In genomic region chr4:80091688-80092087, GRCh38 we compare ENCODE assay signal across 22 cellular contexts. TPM values are rescaled to one million over a fixed set of nuclear protein-coding genes. Genes with fewer than 3 reads are reported as not detected.
DNase-seq lines count a peak whose midpoint lies in the region; ATAC-seq, FAIRE-seq and TF ChIP-seq lines count a peak whose summit lies in the region.
"Had no signal": no experiment of that assay in that cellular context is flagged by ENCODE, and none has a peak within 500 bp of the region (broad histone marks: within the 10 kb centered on the region; RNA-seq: fewer than 3 reads in every experiment).

No MANE protein-coding gene starts in this region.

- no peak overlapping the region for H3K23ac ChIP-seq in IMR-90 (ENCODE audit: low read depth, low read length)

- H3K9me1 ChIP-seq in IMR-90 (ENCODE audit: insufficient read depth, low read length), result no peaks in the 10 kb centered on the region
- no peaks in the 10 kb centered on the region for H3K9me1 ChIP-seq in K562 (ENCODE audit: control insufficient read depth, insufficient read depth, low read length)

- no peak for FAIRE-seq in HepG2 (lab: Jason Lieb, UNC)
- FAIRE-seq in K562 (lab: Jason Lieb, UNC), result no peak
- FAIRE-seq: A204.1, GM12878, GM12892, GM19239 had no signal

- TF ChIP-seq CTCF in HepG2 (CRISPR knock-in tag; IDR thresholded peaks at IDR 0.05) (no peak), right lobe of liver (IDR thresholded peaks at IDR 0.05) (no peak), IMR-90 (conservative IDR thresholded peaks at IDR 0.05; ENCODE audit: low read depth, low read length) (no peak), K562 (IDR thresholded peaks at IDR 0.05 in 2 of 3, conservative IDR thresholded peaks at IDR 0.05 in 1 of 3; ENCODE audit: insufficient read depth in 2 of 3, low read depth in 1 of 3, low read length in 3 of 3) (no peak)

- in situ Hi-C loops in HepG2 (cut with HindIII; ENCODE audit: extremely low pct_ligation_motif_present, low pct_unique_long_range_greater_than_20kb) (no loop called here), IMR-90 (cut with MboI; ENCODE audit: low sequenced_read_pairs) (no loop called here), K562 (cut with MboI) (no loop called here)

- H3K79me1 ChIP-seq in IMR-90 (ENCODE audit: low read depth in 1 of 2, low read length in 2 of 2), result no peaks in the 10 kb centered on the region

- POLR2A ChIA-PET in HepG2 (lab: Yijun Ruan, JAX), result no interaction called here
- POLR2A ChIA-PET in IMR-90 (lab: Charles Lee; ENCODE audit: unreplicated experiment), result no interaction called here
- POLR2A ChIA-PET in K562 (lab: Yijun Ruan, JAX), result no interaction called here

- H4K5ac ChIP-seq in IMR-90 (ENCODE audit: low read depth, low read length), result no peak overlapping the region

- intact Hi-C loops in HepG2 (cut with micrococcal nuclease; ENCODE audit: unreplicated experiment), result no loop called here
- intact Hi-C loops in right lobe of liver (cut with DNase I), result no loop called here
- intact Hi-C loops in IMR-90 (cut with micrococcal nuclease), result no loop called here
- intact Hi-C loops in K562 (cut with micrococcal nuclease), result no loop called here

- H3K18ac ChIP-seq in IMR-90 (ENCODE audit: low read depth, low read length), result no peak overlapping the region

- TF ChIP-seq RAD21 in HepG2 (CRISPR knock-in tag; IDR thresholded peaks at IDR 0.05), result no peak
- no peak for TF ChIP-seq RAD21 in IMR-90 (IDR thresholded peaks at IDR 0.05; ENCODE audit: low read length)
- no peak for TF ChIP-seq RAD21 in K562 (CRISPR knock-in tag; conservative IDR thresholded peaks at IDR 0.05 in 1 of 2, IDR thresholded peaks at IDR 0.05 in 1 of 2)

- H3K4me2 ChIP-seq in HepG2 (ENCODE audit: low read depth, low read length) (no peak overlapping the region), IMR-90 (ENCODE audit: low read depth, low read length) (no peak overlapping the region), K562 (ENCODE audit: insufficient read depth, low read length) (no peak overlapping the region)
- H3K4me2 ChIP-seq: BLaER1 treated with 17β-estradiol and CSF1 and Interleukin-3, amounts not matched to agents 10 nM and 100 nM had no signal

- no peak overlapping the region for H2BK5ac ChIP-seq in IMR-90 (ENCODE audit: low read depth, low read length, poor library complexity, severe bottlenecking)

- no peak overlapping the region for H3K56ac ChIP-seq in IMR-90 (ENCODE audit: extremely low read depth, insufficient read depth, low read length)

- CTCF ChIA-PET in HepG2 (lab: Yijun Ruan, JAX; ENCODE audit: low intra/inter-chr PET ratio, low total read pairs) (no interaction called here), IMR-90 (lab: Yijun Ruan, JAX) (interaction anchor here (1.8 kb wide), 1 partner anchor 10 kb away, joined by 5 read pairs; no protein-coding TSS in a partner anchor), K562 (lab: Yijun Ruan, JAX; ENCODE audit: low intra/inter-chr PET ratio) (no interaction called here)

- H2AK5ac ChIP-seq in IMR-90 (ENCODE audit: low read depth, low read length), result no peak overlapping the region

- no peak overlapping the region for H2BK20ac ChIP-seq in IMR-90 (ENCODE audit: low read depth, low read length)

- H3K14ac ChIP-seq in IMR-90 (replicated peaks; ENCODE audit: low read depth, low read length), result no peak overlapping the region

- H3K4ac ChIP-seq in IMR-90 (ENCODE audit: low read depth, low read length), result no peak overlapping the region

- TF ChIP-seq POLR2A in HepG2 (IDR thresholded peaks at IDR 0.05; ENCODE audit: insufficient read depth in 1 of 2, low read depth in 2 of 2, low read length in 2 of 2), result no peak
- no peak for TF ChIP-seq POLR2A in right lobe of liver (IDR thresholded peaks at IDR 0.05)
- TF ChIP-seq POLR2A in IMR-90 (IDR thresholded peaks at IDR 0.05; ENCODE audit: low read depth, low read length), result no peak
- no peak for TF ChIP-seq POLR2A in K562 (conservative IDR thresholded peaks at IDR 0.05)
- TF ChIP-seq POLR2A in GM18505 (IDR thresholded peaks at IDR 0.05; ENCODE audit: borderline replicate concordance, extremely low read depth, insufficient read depth, insufficient read length), result no peak

- H3K9ac ChIP-seq in HepG2 (ENCODE audit: insufficient read depth, low read depth, low read length) (no peak overlapping the region), IMR-90 (ENCODE audit: low read depth, low read length) (no peak overlapping the region), K562 (ENCODE audit: insufficient read depth in 1 of 2, low read depth in 2 of 2, low read length in 2 of 2) (no peak overlapping the region)
- H3K9ac ChIP-seq: BLaER1 treated with 17β-estradiol and CSF1 and Interleukin-3, amounts not matched to agents 10 nM and 100 nM had no signal

- DNase-seq in HepG2 (ENCODE audit: low spot score) (no peak), right lobe of liver (no peak), IMR-90 (no peak), K562 (ENCODE audit: extremely low read depth in 1 of 4, low spot score in 3 of 4) (no peak), medulla oblongata (ENCODE audit: extremely low spot score) (no peak)
- DNase-seq: 8988T; AML-193; CD4-positive, alpha-beta T cell; CD8-positive, alpha-beta T cell; DMS 273 treated with DMSO at 0.1 percent for 48 hours; DMS153; DMS53; DMS79; DND-41; GDM1 had no signal

- no peaks in the 10 kb centered on the region for H4K20me1 ChIP-seq in HepG2 (ENCODE audit: insufficient read depth, low read length)
- H4K20me1 ChIP-seq in IMR-90 (ENCODE audit: insufficient read depth, low read length), result no peaks in the 10 kb centered on the region
- H4K20me1 ChIP-seq in K562 (replicated peaks; ENCODE audit: control insufficient read depth, insufficient read depth, low read length), result no peaks in the 10 kb centered on the region
- H4K20me1 ChIP-seq: BLaER1 treated with 17β-estradiol and CSF1 and Interleukin-3, amounts not matched to agents 10 nM and 100 nM had no signal

- no peaks in the 10 kb centered on the region for H3K4me1 ChIP-seq in HepG2 (ENCODE audit: insufficient read depth, low read length)
- H3K4me1 ChIP-seq in right lobe of liver, result no peaks in the 10 kb centered on the region
- H3K4me1 ChIP-seq in IMR-90 (ENCODE audit: control insufficient read depth, insufficient read depth, low read length), result peaks cover 2% of the 10 kb centered on the region; the same call in 1 of the 2 replicates
- peaks cover 0 to 8% of the 10 kb centered on the region in 2 experiments; a peak in 3 of 5 replicates for H3K4me1 ChIP-seq in K562 (replicated peaks in 1 of 2; ENCODE audit: control insufficient read depth in 2 of 2, insufficient read depth in 2 of 2, low read length in 2 of 2)
- H3K4me1 ChIP-seq: BLaER1 treated with 17β-estradiol and CSF1 and Interleukin-3, amounts not matched to agents 10 nM and 100 nM had no signal

- no peak overlapping the region for H4K8ac ChIP-seq in IMR-90 (ENCODE audit: low read depth in 2 of 2, low read length in 2 of 2)

- H2BK15ac ChIP-seq in IMR-90 (ENCODE audit: low read depth, low read length), result no peak overlapping the region

- dilution Hi-C loops in IMR-90 (cut with HindIII; ENCODE audit: low sequenced_read_pairs, unreplicated experiment), result no loop called here

- H4K91ac ChIP-seq in IMR-90 (ENCODE audit: insufficient read depth, low read depth, low read length), result no peak overlapping the region

- H2AK9ac ChIP-seq in IMR-90 (replicated peaks; ENCODE audit: low read depth, low read length, poor library complexity), result no peak overlapping the region

- WGBS in HepG2 (ENCODE audit: low lambda C conversion rate), result 0% methylated on average over 2 of the region's 2 CpGs
- WGBS in right lobe of liver (ENCODE audit: insufficient coverage, low coverage, low lambda C conversion rate, missing lambda C conversion rate), result 70% methylated on average over 2 of the region's 2 CpGs
- WGBS in IMR-90 (ENCODE audit: extremely low coverage in 2 of 2, insufficient read length in 1 of 2), 2 experiments, result no CpG with 5 or more reads among the region's 2 CpGs
- 100% methylated on average over 2 of the region's 2 CpGs for WGBS in K562 (ENCODE audit: insufficient coverage, low coverage, missing lambda C conversion rate)

- no peaks in the 10 kb centered on the region for H3K79me2 ChIP-seq in HepG2 (ENCODE audit: insufficient read depth, low read length)
- H3K79me2 ChIP-seq in K562 (ENCODE audit: control insufficient read depth, insufficient read depth, low read length), result no peaks in the 10 kb centered on the region

- H2BK120ac ChIP-seq in IMR-90 (ENCODE audit: low read depth, low read length), result no peak overlapping the region

- H3K27ac ChIP-seq in HepG2 (ENCODE audit: extremely low read length, insufficient read depth, low read length), result no peak overlapping the region
- no peak overlapping the region for H3K27ac ChIP-seq in right lobe of liver
- no peak overlapping the region for H3K27ac ChIP-seq in IMR-90 (ENCODE audit: insufficient read depth, low read length)
- no peak overlapping the region for H3K27ac ChIP-seq in K562 (ENCODE audit: extremely low read depth, low read depth, low read length)
- H3K27ac ChIP-seq: BLaER1 treated with 17β-estradiol and CSF1 and Interleukin-3, amounts not matched to agents 10 nM and 100 nM; C4-2B had no signal

- TF ChIP-seq EP300 in HepG2 (IDR thresholded peaks at IDR 0.05; ENCODE audit: low read depth in 2 of 2, low read length in 2 of 2) (no peak), HepG2 (CRISPR knock-in tag; IDR thresholded peaks at IDR 0.05; ENCODE audit: borderline replicate concordance) (no peak), K562 (IDR thresholded peaks at IDR 0.05; ENCODE audit: low read length) (no peak)

- H3K36me3 ChIP-seq in HepG2 (replicated peaks in 1 of 2; ENCODE audit: control insufficient read depth in 1 of 2, insufficient read depth in 2 of 2, low read length in 2 of 2) (no peaks in the 10 kb centered on the region), right lobe of liver (no peaks in the 10 kb centered on the region), IMR-90 (ENCODE audit: control insufficient read depth, insufficient read depth, low read length) (no peaks in the 10 kb centered on the region), K562 (ENCODE audit: control insufficient read depth, insufficient read depth, low read length) (no peaks in the 10 kb centered on the region)
- H3K36me3 ChIP-seq: BLaER1 treated with 17β-estradiol and CSF1 and Interleukin-3, amounts not matched to agents 10 nM and 100 nM had no signal

- H3K4me3 ChIP-seq in HepG2 (replicated peaks in 1 of 3; ENCODE audit: insufficient read depth in 1 of 3, low read depth in 2 of 3, low read length in 3 of 3) (no peak overlapping the region), right lobe of liver (no peak overlapping the region), IMR-90 (ENCODE audit: insufficient read depth, low read depth, low read length) (no peak overlapping the region), K562 (no peak overlapping the region)
- H3K4me3 ChIP-seq: BLaER1 treated with 17β-estradiol and CSF1 and Interleukin-3, amounts not matched to agents 10 nM and 100 nM; GM12878 had no signal

- H3K9me3 ChIP-seq in HepG2 (ENCODE audit: low read length), result no peaks in the 10 kb centered on the region
- no peaks in the 10 kb centered on the region for H3K9me3 ChIP-seq in right lobe of liver
- H3K9me3 ChIP-seq in IMR-90 (ENCODE audit: control insufficient read depth, insufficient read depth, low read length), result no peaks in the 10 kb centered on the region
- no peaks in the 10 kb centered on the region for H3K9me3 ChIP-seq in K562 (replicated peaks; ENCODE audit: control insufficient read depth, insufficient read depth, low read depth, low read length)

- H3K27me3 ChIP-seq in HepG2 (ENCODE audit: control insufficient read depth in 1 of 2, insufficient read depth in 2 of 2, low read length in 2 of 2), result no peaks in the 10 kb centered on the region; a peak in 2 of 5 replicates
- no peaks in the 10 kb centered on the region for H3K27me3 ChIP-seq in right lobe of liver
- no peaks in the 10 kb centered on the region for H3K27me3 ChIP-seq in IMR-90 (ENCODE audit: control insufficient read depth, insufficient read depth, low read length)
- no peaks in the 10 kb centered on the region for H3K27me3 ChIP-seq in K562 (ENCODE audit: control insufficient read depth in 2 of 2, insufficient read depth in 2 of 2, low read length in 2 of 2)
- H3K27me3 ChIP-seq: BLaER1 treated with 17β-estradiol and CSF1 and Interleukin-3, amounts not matched to agents 10 nM and 100 nM had no signal

- H2AFZ ChIP-seq in HepG2 (ENCODE audit: low read length), result no peak overlapping the region
- H2AFZ ChIP-seq in IMR-90 (replicated peaks; ENCODE audit: low read length, poor library complexity), result no peak overlapping the region
- no peak overlapping the region for H2AFZ ChIP-seq in K562 (ENCODE audit: low read depth, low read length)

- BruUV-seq in HepG2 (replicated peaks; lab: Mats Ljungman, UMichigan) (no TSS peak), IMR-90 (replicated peaks; lab: Mats Ljungman, UMichigan) (no TSS peak), K562 (replicated peaks; lab: Mats Ljungman, UMichigan) (no TSS peak)

- ATAC-seq in HepG2 (no peak), right lobe of liver (no peak), IMR-90 (ENCODE audit: low read depth) (no peak), K562 (no peak), GM18505 (IDR thresholded peaks at IDR 0.05; ENCODE audit: unreplicated experiment) (no peak)
- ATAC-seq: CD8-positive, alpha-beta T cell; GM12878 had no signal

RNA-seq across cellular contexts. Expression of gene ANTXR2, which starts 18.7 kb away (rescaled TPM):
- total RNA-seq in HepG2 (2016; rRNA removed; fragmentation: Illumina TruSeq; extraction: Trizol) (8.4 and 14.5 TPM in 2 replicates), right lobe of liver (10 to 100 TPM; 24.5 to 86.0 (median 33.7) TPM), IMR-90 (2012; rRNA removed) (88.5 and 115 TPM in 2 replicates), K562 (2014; rRNA removed) (39.1 and 50.5 TPM in 2 replicates), K562 (2014; rRNA removed; fragmentation: Illumina TruSeq; extraction: Trizol) (75.4 and 103 TPM in 2 replicates), K562 (2015; rRNA removed; fragmentation: Illumina TruSeq; extraction: Trizol) (60.3 and 61.8 TPM in 2 replicates), K562 (2021) (68.1 and 83.8 TPM in 2 replicates)
- 0.62 and 1.0 TPM in 2 replicates for total RNA-seq in HepG2 (2016; cell fraction: cytosol; rRNA removed; fragmentation: Illumina TruSeq; extraction: Trizol; ENCODE audit: low read depth)
- 7.1 and 13.3 TPM in 2 replicates for total RNA-seq in HepG2 (2016; cell fraction: insoluble cytoplasmic fraction; rRNA removed; fragmentation: Illumina TruSeq; extraction: Trizol)
- 2.1 and 3.1 TPM in 2 replicates for total RNA-seq in HepG2 (2016; cell fraction: membrane; rRNA removed; fragmentation: Illumina TruSeq; extraction: Trizol)
- total RNA-seq in HepG2 (2016; cell fraction: nucleus; rRNA removed; fragmentation: Illumina TruSeq; extraction: Trizol), result 18.8 and 20.1 TPM in 2 replicates
- polyA plus RNA-seq in HepG2 (2011; rRNA removed) (4.6 and 4.8 TPM in 2 replicates), IMR-90 (2012; rRNA removed) (36.5 and 46.8 TPM in 2 replicates), K562 (2011; rRNA removed) (51.7 and 79.1 TPM in 2 replicates), K562 (2014; fragmentation: Illumina TruSeq; extraction: Trizol) (62.5 and 71.0 TPM in 2 replicates), K562 (2014; fragmentation: Nextera tagmentation; extraction: Ambion mirVana) (10 to 100 TPM; 10.1 to 26.6 TPM), K562 (2014; rRNA removed) (34.8 and 37.4 TPM in 2 replicates)
- 1.8 and 3.7 TPM in 2 replicates for polyA plus RNA-seq in HepG2 (2011; cell fraction: cytosol; rRNA removed)
- 1.8 and 2.6 TPM in 2 replicates for polyA plus RNA-seq in HepG2 (2011; cell fraction: nucleus; rRNA removed)
- polyA plus RNA-seq in HepG2 (2012), result 4.9 and 8.5 TPM in 2 replicates
- 0.26 and 0.31 TPM in 2 replicates for polyA plus RNA-seq in HepG2 (2016; cell fraction: cytosol; fragmentation: Illumina TruSeq; extraction: Trizol; ENCODE audit: low read depth)
- 4.9 and 5.3 TPM in 2 replicates for polyA plus RNA-seq in HepG2 (2016; cell fraction: insoluble cytoplasmic fraction; fragmentation: Illumina TruSeq; extraction: Trizol; ENCODE audit: low read depth)
- polyA plus RNA-seq in HepG2 (2016; cell fraction: membrane; fragmentation: Illumina TruSeq; extraction: Trizol; ENCODE audit: low read depth), result 0.70 and 1.4 TPM in 2 replicates
- polyA plus RNA-seq in HepG2 (2016; cell fraction: nucleus; fragmentation: Illumina TruSeq; extraction: Trizol; ENCODE audit: insufficient read depth, low read depth), result 11.4 and 13.9 TPM in 2 replicates
- 4.2 TPM in 1 of 2 replicates, not detected in the other for polyA minus RNA-seq in HepG2 (2011; rRNA and poly(A)+ RNA removed; ENCODE audit: low replicate concordance)
- polyA minus RNA-seq in HepG2 (2011; cell fraction: cytosol; rRNA and poly(A)+ RNA removed), result 6.0 and 10.0 TPM in 2 replicates
- polyA minus RNA-seq in HepG2 (2011; cell fraction: nucleus; rRNA and poly(A)+ RNA removed), result 21.8 and 32.9 TPM in 2 replicates
- polyA plus RNA-seq in IMR-90 (2012; cell fraction: cytosol; rRNA removed), result 7.4 and 14.9 TPM in 2 replicates
- polyA plus RNA-seq in IMR-90 (2012; cell fraction: nucleus; rRNA removed; ENCODE audit: low replicate concordance), result 3.8 and 22.8 TPM in 2 replicates
- total RNA-seq in K562 (2011; cell fraction: chromatin; rRNA removed; ENCODE audit: low replicate concordance), result 163 and 271 TPM in 2 replicates
- total RNA-seq in K562 (2011; cell fraction: nucleolus; rRNA removed), result 73.4 and 76.1 TPM in 2 replicates
- total RNA-seq in K562 (2011; cell fraction: nucleoplasm; rRNA removed), result 102 and 117 TPM in 2 replicates
- polyA plus RNA-seq in K562 (2011; cell fraction: cytosol; rRNA removed), result 10.2 and 18.4 TPM in 2 replicates
- polyA plus RNA-seq in K562 (2011; cell fraction: nucleus; rRNA removed), result 42.2 and 47.3 TPM in 2 replicates
- polyA plus RNA-seq in K562 (2012), result 69.7 and 118 TPM in 2 replicates
- 139 and 146 TPM in 2 replicates for polyA minus RNA-seq in K562 (2011; rRNA and poly(A)+ RNA removed)
- 33.9 and 51.2 TPM in 2 replicates for polyA minus RNA-seq in K562 (2011; cell fraction: cytosol; rRNA and poly(A)+ RNA removed)
- 92.2 and 147 TPM in 2 replicates for polyA minus RNA-seq in K562 (2011; cell fraction: nucleus; rRNA and poly(A)+ RNA removed)

Comparison
In these comparisons a context has a peak if more than half of its experiments do, and no peak if none do; other contexts are left out.
1. Of the 241 proteins assayed by ChIP-seq in both HepG2 and K562: peak only in HepG2: MAFK; only in K562: MAFG; in both: MAFF; in neither: 238.